In the genomic region with DNA sequence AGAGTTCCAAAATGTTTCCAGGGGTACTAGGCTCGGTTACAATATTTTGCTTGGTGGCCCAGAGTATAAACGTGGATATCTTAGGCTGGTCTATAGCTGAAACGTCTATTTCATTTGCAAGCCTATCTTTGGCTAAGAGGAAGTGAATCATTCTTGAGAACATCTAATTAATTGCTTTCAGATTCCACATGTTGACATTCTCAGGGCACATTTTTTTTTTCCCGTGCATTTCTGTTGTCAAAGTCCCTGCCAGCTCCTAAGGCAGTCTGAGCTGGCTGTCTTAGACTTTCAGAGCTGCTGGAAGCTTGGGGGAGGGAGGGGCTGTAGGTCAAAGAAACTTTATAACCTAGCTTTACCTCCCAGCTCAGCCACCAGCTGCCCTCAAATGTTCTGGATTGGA, we compare ENCODE assay signal across 11 cellular contexts. TPM values are rescaled to one million over a fixed set of nuclear protein-coding genes. Genes with fewer than 3 reads are reported as not detected.
DNase-seq lines count a peak whose midpoint lies in the region; ATAC-seq, FAIRE-seq and TF ChIP-seq lines count a peak whose summit lies in the region.
"Had no signal": no experiment of that assay in that cellular context is flagged by ENCODE, and none has a peak within 500 bp of the region (broad histone marks: within the 10 kb centered on the region; RNA-seq: fewer than 3 reads in every experiment).

No MANE protein-coding gene starts in this region.

- H3K79me2 ChIP-seq in HepG2 (ENCODE audit: insufficient read depth, low read length): no peaks in the 10 kb centered on the region
- H3K79me2 ChIP-seq: parathyroid adenoma had no signal

- no peak for FAIRE-seq in HepG2 (lab: Jason Lieb, UNC)
- FAIRE-seq: K562 had no signal

- TF ChIP-seq CTCF in HepG2 (CRISPR knock-in tag; IDR thresholded peaks at IDR 0.05) (no peak), heart right ventricle (IDR thresholded peaks at IDR 0.05) (no peak)

- WGBS in HepG2 (ENCODE audit: low lambda C conversion rate): 0% methylated on average over 4 of the region's 4 CpGs
- 42 to 57% methylated on average over 4 of the region's 4 CpGs for WGBS in heart right ventricle, 2 donors

- no peak overlapping the region for H3K9ac ChIP-seq in HepG2 (ENCODE audit: insufficient read depth, low read depth, low read length)
- H3K9ac ChIP-seq: parathyroid adenoma had no signal

- H3K4me1 ChIP-seq in HepG2 (ENCODE audit: insufficient read depth, low read length) (no peaks in the 10 kb centered on the region), heart right ventricle (peaks cover 0 to 20% (median 0%) of the 10 kb centered on the region in 9 donors)
- H3K4me1 ChIP-seq: parathyroid adenoma had no signal

- no peak for TF ChIP-seq EP300 in HepG2 (IDR thresholded peaks at IDR 0.05; ENCODE audit: low read depth in 2 of 2, low read length in 2 of 2)
- no peak for TF ChIP-seq EP300 in HepG2 (CRISPR knock-in tag; IDR thresholded peaks at IDR 0.05; ENCODE audit: borderline replicate concordance)

- DNase-seq in Daoy (ENCODE audit: low read depth): peak; percentile 85
- DNase-seq in M059J (ENCODE audit: low read depth): peak; percentile 95
- DNase-seq in amniotic epithelial cell (ENCODE audit: low read depth): peak; percentile 71
- no peak for DNase-seq in HepG2 (ENCODE audit: low spot score)
- no peak for DNase-seq in heart right ventricle
- DNase-seq in SKM-1 (lab: John Stamatoyannopoulos, UW; ENCODE audit: unreplicated experiment): no peak
- DNase-seq: activated effector memory CD4-positive, alpha-beta T cell treated with Interleukin-2 at 50 U/mL for 16 hours; stimulated activated CD8-positive, alpha-beta memory T cell treated with anti-CD3 and anti-CD28 coated beads, Interleukin-4, amount 100 ng/mL, for 48 hours had no signal

- TF ChIP-seq POLR2A in HepG2 (IDR thresholded peaks at IDR 0.05; ENCODE audit: insufficient read depth in 1 of 2, low read depth in 2 of 2, low read length in 2 of 2) (no peak), GM18505 (IDR thresholded peaks at IDR 0.05; ENCODE audit: borderline replicate concordance, extremely low read depth, insufficient read depth, insufficient read length) (no peak)

- H3K4me2 ChIP-seq in HepG2 (ENCODE audit: low read depth, low read length): no peak overlapping the region

- no peak overlapping the region for H3K4me3 ChIP-seq in HepG2 (replicated peaks in 1 of 3; ENCODE audit: insufficient read depth in 1 of 3, low read depth in 2 of 3, low read length in 3 of 3)
- no peak overlapping the region for H3K4me3 ChIP-seq in heart right ventricle
- H3K4me3 ChIP-seq: K562 had no signal

- in situ Hi-C loops in HepG2 (cut with HindIII; ENCODE audit: extremely low pct_ligation_motif_present, low pct_unique_long_range_greater_than_20kb): no loop called here

- H2AFZ ChIP-seq in HepG2 (ENCODE audit: low read length): no peak overlapping the region
- H2AFZ ChIP-seq: parathyroid adenoma had no signal

- H4K20me1 ChIP-seq in HepG2 (ENCODE audit: insufficient read depth, low read length): no peaks in the 10 kb centered on the region

- H3K9me3 ChIP-seq in HepG2 (ENCODE audit: low read length) (no peaks in the 10 kb centered on the region), heart right ventricle (no peaks in the 10 kb centered on the region)

- H3K27me3 ChIP-seq in HepG2 (ENCODE audit: control insufficient read depth in 1 of 2, insufficient read depth in 2 of 2, low read length in 2 of 2) (peaks cover 0 to 10% of the 10 kb centered on the region in 2 experiments; a peak in 2 of 5 replicates), heart right ventricle (peaks cover 0 to 7% (median 3%) of the 10 kb centered on the region in 7 donors)

- ATAC-seq in HepG2 (no peak), heart right ventricle (no peak), GM18505 (IDR thresholded peaks at IDR 0.05; ENCODE audit: unreplicated experiment) (no peak)
- ATAC-seq: K562 had no signal

- intact Hi-C loops in HepG2 (cut with micrococcal nuclease; ENCODE audit: unreplicated experiment) (no loop called here), heart right ventricle (cut with DNase I) (loop anchor here in 9 of 10 donors (2.0 to 10.0 kb wide), 8 partner anchors 61 to 579 kb away; partner anchors contain the start of gene B3GNT5 (in 2 of the 9))

- CTCF ChIA-PET in HepG2 (lab: Yijun Ruan, JAX; ENCODE audit: low intra/inter-chr PET ratio, low total read pairs): no interaction called here

- H3K27ac ChIP-seq in HepG2 (ENCODE audit: extremely low read length, insufficient read depth, low read length): no peak overlapping the region
- H3K27ac ChIP-seq in heart right ventricle: peak overlapping the region in 1 of 10 donors; percentile 27
- H3K27ac ChIP-seq: parathyroid adenoma had no signal

- H3K36me3 ChIP-seq in HepG2 (replicated peaks in 1 of 2; ENCODE audit: control insufficient read depth in 1 of 2, insufficient read depth in 2 of 2, low read length in 2 of 2): no peaks in the 10 kb centered on the region
- H3K36me3 ChIP-seq in heart right ventricle: no peaks in the 10 kb centered on the region

- TF ChIP-seq RAD21 in HepG2 (CRISPR knock-in tag; IDR thresholded peaks at IDR 0.05): no peak

- POLR2A ChIA-PET in HepG2 (lab: Yijun Ruan, JAX): no interaction called here

- BruUV-seq in HepG2 (replicated peaks; lab: Mats Ljungman, UMichigan): no TSS peak

TF ChIP-seq in HepG2, 621 proteins besides CTCF, POLR2A, EP300 and RAD21 (continues in another document):
- TF ChIP-seq, protein P1, sequence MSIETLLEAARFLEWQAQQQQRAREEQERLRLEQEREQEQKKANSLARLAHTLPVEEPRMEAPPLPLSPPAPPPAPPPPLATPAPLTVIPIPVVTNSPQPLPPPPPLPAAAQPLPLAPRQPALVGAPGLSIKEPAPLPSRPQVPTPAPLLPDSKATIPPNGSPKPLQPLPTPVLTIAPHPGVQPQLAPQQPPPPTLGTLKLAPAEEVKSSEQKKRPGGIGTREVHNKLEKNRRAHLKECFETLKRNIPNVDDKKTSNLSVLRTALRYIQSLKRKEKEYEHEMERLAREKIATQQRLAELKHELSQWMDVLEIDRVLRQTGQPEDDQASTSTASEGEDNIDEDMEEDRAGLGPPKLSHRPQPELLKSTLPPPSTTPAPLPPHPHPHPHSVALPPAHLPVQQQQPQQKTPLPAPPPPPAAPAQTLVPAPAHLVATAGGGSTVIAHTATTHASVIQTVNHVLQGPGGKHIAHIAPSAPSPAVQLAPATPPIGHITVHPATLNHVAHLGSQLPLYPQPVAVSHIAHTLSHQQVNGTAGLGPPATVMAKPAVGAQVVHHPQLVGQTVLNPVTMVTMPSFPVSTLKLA (IDR thresholded peaks at IDR 0.05): peak; percentile 48
- TF ChIP-seq, protein P2, sequence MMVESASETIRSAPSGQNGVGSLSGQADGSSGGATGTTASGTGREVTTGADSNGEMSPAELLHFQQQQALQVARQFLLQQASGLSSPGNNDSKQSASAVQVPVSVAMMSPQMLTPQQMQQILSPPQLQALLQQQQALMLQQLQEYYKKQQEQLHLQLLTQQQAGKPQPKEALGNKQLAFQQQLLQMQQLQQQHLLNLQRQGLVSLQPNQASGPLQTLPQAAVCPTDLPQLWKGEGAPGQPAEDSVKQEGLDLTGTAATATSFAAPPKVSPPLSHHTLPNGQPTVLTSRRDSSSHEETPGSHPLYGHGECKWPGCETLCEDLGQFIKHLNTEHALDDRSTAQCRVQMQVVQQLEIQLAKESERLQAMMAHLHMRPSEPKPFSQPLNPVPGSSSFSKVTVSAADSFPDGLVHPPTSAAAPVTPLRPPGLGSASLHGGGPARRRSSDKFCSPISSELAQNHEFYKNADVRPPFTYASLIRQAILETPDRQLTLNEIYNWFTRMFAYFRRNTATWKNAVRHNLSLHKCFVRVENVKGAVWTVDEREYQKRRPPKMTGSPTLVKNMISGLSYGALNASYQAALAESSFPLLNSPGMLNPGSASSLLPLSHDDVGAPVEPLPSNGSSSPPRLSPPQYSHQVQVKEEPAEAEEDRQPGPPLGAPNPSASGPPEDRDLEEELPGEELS (CRISPR knock-in tag; IDR thresholded peaks at IDR 0.05): no peak

RNA-seq across cellular contexts. Expression of gene LAMP3, which starts 23.2 kb away (rescaled TPM):
- 0.18 and 0.63 TPM in 2 replicates for total RNA-seq in Daoy (2014; rRNA removed; shearing (Covaris generic))
- 0.37 and 1.1 TPM in 2 replicates for total RNA-seq in M059J (2014; rRNA removed; shearing (Covaris generic))
- 0.07 TPM in 1 of 2 replicates, not detected in the other for total RNA-seq in HepG2 (2016; rRNA removed; fragmentation: Illumina TruSeq; extraction: Trizol)
- not detected in 2 replicates for total RNA-seq in HepG2 (2016; cell fraction: cytosol; rRNA removed; fragmentation: Illumina TruSeq; extraction: Trizol; ENCODE audit: low read depth)
- total RNA-seq in HepG2 (2016; cell fraction: insoluble cytoplasmic fraction; rRNA removed; fragmentation: Illumina TruSeq; extraction: Trizol): 0.04 TPM in 1 of 2 replicates, not detected in the other
- total RNA-seq in HepG2 (2016; cell fraction: membrane; rRNA removed; fragmentation: Illumina TruSeq; extraction: Trizol): not detected in 2 replicates
- 0.09 TPM in 1 of 2 replicates, not detected in the other for total RNA-seq in HepG2 (2016; cell fraction: nucleus; rRNA removed; fragmentation: Illumina TruSeq; extraction: Trizol)
- polyA plus RNA-seq in HepG2 (2011; rRNA removed): 0.04 TPM in 2 replicates
- 0.03 TPM in 1 of 2 replicates, not detected in the other for polyA plus RNA-seq in HepG2 (2011; cell fraction: cytosol; rRNA removed)
- polyA plus RNA-seq in HepG2 (2011; cell fraction: nucleus; rRNA removed): not detected in 2 replicates
- 0.12 and 0.23 TPM in 2 replicates for polyA plus RNA-seq in HepG2 (2012)
- not detected in 2 replicates for polyA plus RNA-seq in HepG2 (2016; cell fraction: cytosol; fragmentation: Illumina TruSeq; extraction: Trizol; ENCODE audit: low read depth)
- polyA plus RNA-seq in HepG2 (2016; cell fraction: insoluble cytoplasmic fraction; fragmentation: Illumina TruSeq; extraction: Trizol; ENCODE audit: low read depth): 0.12 and 0.13 TPM in 2 replicates
- 0.08 TPM in 1 of 2 replicates, not detected in the other for polyA plus RNA-seq in HepG2 (2016; cell fraction: membrane; fragmentation: Illumina TruSeq; extraction: Trizol; ENCODE audit: low read depth)
- polyA plus RNA-seq in HepG2 (2016; cell fraction: nucleus; fragmentation: Illumina TruSeq; extraction: Trizol; ENCODE audit: insufficient read depth, low read depth): 0.44 TPM in 1 of 2 replicates, not detected in the other
- polyA minus RNA-seq in HepG2 (2011; rRNA and poly(A)+ RNA removed; ENCODE audit: low replicate concordance): not detected in 2 replicates
- polyA minus RNA-seq in HepG2 (2011; cell fraction: cytosol; rRNA and poly(A)+ RNA removed): not detected in 2 replicates
- not detected in 2 replicates for polyA minus RNA-seq in HepG2 (2011; cell fraction: nucleus; rRNA and poly(A)+ RNA removed)
- total RNA-seq in heart right ventricle: 1 to 10 TPM in 1 of 10 donors, under 1 TPM in 1, not detected in 8; 0.08 to 3.2 TPM
- polyA plus RNA-seq in heart right ventricle: under 1 TPM in 1 of 2 donors, not detected in 1; 0.09 TPM

Comparison
In these comparisons a context has a peak if more than half of its experiments do, and no peak if none do; other contexts are left out.
1. DNase-seq: peak in Daoy (single experiment), M059J (single experiment) and amniotic epithelial cell (single experiment); none in HepG2 (single experiment), heart right ventricle (0 of 2) and SKM-1 (single experiment).